Comparison of ENCODE assay signal across 21 cellular contexts in genomic region chr21:36642777-36643176, GRCh38. TPM values are rescaled to one million over a fixed set of nuclear protein-coding genes. Genes with fewer than 3 reads are reported as not detected.
DNase-seq lines count a peak whose midpoint lies in the region; ATAC-seq and TF ChIP-seq lines count a peak whose summit lies in the region.
"Had no signal": no experiment of that assay in that cellular context is flagged by ENCODE, and none has a peak within 500 bp of the region (broad histone marks: within the 10 kb centered on the region; RNA-seq: fewer than 3 reads in every experiment).

No MANE protein-coding gene starts in this region.

- H4K20me1 ChIP-seq in BLaER1, result no peaks in the 10 kb centered on the region

- ATAC-seq in GM19324 (IDR thresholded peaks at IDR 0.05; ENCODE audit: low FRiP score, unreplicated experiment), result no peak
- no peak for ATAC-seq in GM21576 (IDR thresholded peaks at IDR 0.05; ENCODE audit: unreplicated experiment)
- ATAC-seq: GM12878, K562 had no signal

- TF ChIP-seq CTCF in VCaP (conservative IDR thresholded peaks at IDR 0.05), result no peak
- TF ChIP-seq CTCF in stomach (IDR thresholded peaks at IDR 0.05), result no peak

- intact Hi-C loops in stomach (cut with DNase I; ENCODE audit: low total_unique reads), result no loop called here

- WGBS in stomach, 5 donors, result 81 to 98% (median 91%) methylated on average over 4 of the region's 4 CpGs

- no peak for TF ChIP-seq EP300 in stomach (IDR thresholded peaks at IDR 0.05)

- H3K36me3 ChIP-seq in BLaER1, result 0 out of 2 replicates have a peak, but pooled peaks cover 1% of the 10 kb centered on the region
- no peaks in the 10 kb centered on the region for H3K36me3 ChIP-seq in stomach
- H3K36me3 ChIP-seq: BE2C had no signal

- no peak for TF ChIP-seq POLR2A in stomach (IDR thresholded peaks at IDR 0.05)

- H3K4me3 ChIP-seq in BLaER1, result no peak overlapping the region
- no peak overlapping the region for H3K4me3 ChIP-seq in stomach
- H3K4me3 ChIP-seq: GM12878, K562 had no signal

- H3K27ac ChIP-seq in BLaER1 (peak overlapping the region; percentile 64; the same call in 1 of the 2 replicates), VCaP (peak overlapping the region; percentile 97; the same call in 1 of the 2 replicates), stomach (no peak overlapping the region)

- DNase-seq in islet precursor cell (peak; percentile 32), stomach (peak; percentile 21), activated T-cell treated with anti-CD3 and anti-CD28 coated beads for 4 hours (no peak)
- DNase-seq: ACHN; BE2C; CD8-positive, alpha-beta memory T cell; COR-L47; DMS 273 treated with DMSO at 0.1 percent for 48 hours; DMS53; DND-41; EL; GOT3; H9; IMR-90 had no signal

- H3K9me3 ChIP-seq in BLaER1 (peaks cover 25% of the 10 kb centered on the region), stomach (no peaks in the 10 kb centered on the region)
- H3K9me3 ChIP-seq: BE2C had no signal

- H3K4me1 ChIP-seq in BLaER1, result peaks cover 47% of the 10 kb centered on the region
- peaks cover 9 to 29% (median 18%) of the 10 kb centered on the region in 4 donors for H3K4me1 ChIP-seq in stomach
- H3K4me1 ChIP-seq: BE2C had no signal

- H3K4me2 ChIP-seq in BLaER1, result peak overlapping the region; percentile 89; the same call in 1 of the 2 replicates

- no peaks in the 10 kb centered on the region for H3K27me3 ChIP-seq in BLaER1
- H3K27me3 ChIP-seq in stomach, result peaks cover 0 to 25% (median 0%) of the 10 kb centered on the region in 3 donors
- H3K27me3 ChIP-seq: BE2C had no signal

- no peak overlapping the region for H3K9ac ChIP-seq in BLaER1

RNA-seq across cellular contexts. Expression of gene SIM2, which starts 56.1 kb away (rescaled TPM):
- 10 to 100 TPM in 4 of 5 donors, not detected in 1; 11.2 to 28.3 (median 20.4) TPM for total RNA-seq in stomach
- polyA plus RNA-seq in stomach, result 10 to 100 TPM in 1 of 3 donors, 1 to 10 TPM in 2; 3.3 to 14.0 (median 6.9) TPM
- total RNA-seq: CD8-positive, alpha-beta memory T cell; H9 had no signal
- polyA plus RNA-seq: CD14-positive monocyte had no signal

Comparison
In these comparisons a context has a peak if more than half of its experiments do, and no peak if none do; other contexts are left out.
1. H3K27ac ChIP-seq: peak in BLaER1 (single experiment) and VCaP (single experiment); none in stomach (0 of 5).